ENCODE assay signal across 31 cellular contexts in genomic region chr20:53124803-53125202, GRCh38.
"Had no signal": no experiment of that assay in that cellular context is flagged by ENCODE, and none has a peak within 500 bp of the region (broad histone marks: within the 10 kb centered on the region; RNA-seq: fewer than 3 reads in every experiment).

No MANE protein-coding gene starts in this region.

- H3K9ac ChIP-seq: neural progenitor cell, parathyroid adenoma had no signal

- H3K79me2 ChIP-seq: parathyroid adenoma had no signal

- H3K27me3 Mint-ChIP-seq: activated naive CD8-positive, alpha-beta T cell; stimulated activated memory B cell treated with anti-CD40 and anti-IgM and Interleukin-4, amounts not matched to agents 10 μg/mL and 1 μg/mL and 100 μg/mL, for 72 hours had no signal

- H3K27ac ChIP-seq: body of pancreas, esophagus muscularis mucosa, foreskin keratinocyte, lower lobe of right lung, neural progenitor cell, parathyroid adenoma, psoas muscle, sigmoid colon, thyroid gland, upper lobe of left lung had no signal

- H3K9me3 ChIP-seq: adrenal gland, body of pancreas, esophagus muscularis mucosa, heart left ventricle, lower lobe of right lung, psoas muscle, sigmoid colon, thyroid gland, upper lobe of left lung had no signal

- H3K27ac Mint-ChIP-seq: activated CD4-positive, alpha-beta T cell treated with anti-CD3 and anti-CD28 coated beads for 36 hours; activated naive CD8-positive, alpha-beta T cell; immature natural killer cell; natural killer cell; neural progenitor cell; stimulated activated memory B cell treated with anti-CD40 and anti-IgM and Interleukin-4, amounts not matched to agents 10 μg/mL and 1 μg/mL and 100 μg/mL, for 72 hours; stimulated activated naive CD8-positive, alpha-beta T cell treated with anti-CD3 and anti-CD28 coated beads, Interleukin-15, amount 100 ng/mL, for 72 hours had no signal

- H3K4me1 Mint-ChIP-seq: immature natural killer cell; natural killer cell; stimulated activated memory B cell treated with anti-CD40 and anti-IgM and Interleukin-4, amounts not matched to agents 10 μg/mL and 1 μg/mL and 100 μg/mL, for 72 hours; stimulated activated naive CD8-positive, alpha-beta T cell treated with anti-CD3 and anti-CD28 coated beads, Interleukin-15, amount 100 ng/mL, for 72 hours had no signal

- H3K9me3 Mint-ChIP-seq: natural killer cell; neural progenitor cell; stimulated activated memory B cell treated with anti-CD40 and anti-IgM and Interleukin-4, amounts not matched to agents 10 μg/mL and 1 μg/mL and 100 μg/mL, for 72 hours; stimulated activated naive CD8-positive, alpha-beta T cell treated with anti-CD3 and anti-CD28 coated beads, Interleukin-15, amount 100 ng/mL, for 72 hours had no signal

- H3K4me2 ChIP-seq: neural progenitor cell had no signal

- H3K4me1 ChIP-seq: adrenal gland, body of pancreas, esophagus muscularis mucosa, foreskin keratinocyte, lower lobe of right lung, parathyroid adenoma, psoas muscle, sigmoid colon, thyroid gland had no signal

- DNase-seq: activated CD4-positive, alpha-beta T cell treated with anti-CD3 and anti-CD28 coated beads for 36 hours; activated CD4-positive, CD25-positive, alpha-beta regulatory T cell; activated effector memory CD4-positive, alpha-beta T cell treated with Interleukin-2 at 50 U/mL for 16 hours; activated naive CD4-positive, alpha-beta T cell treated with Interleukin-2 at 50 U/mL for 16 hours; dermis blood vessel endothelial cell; effector CD4-positive, alpha-beta T cell; foreskin keratinocyte; hypothalamus; immature natural killer cell; kidney; lower lobe of right lung; mesendoderm; natural killer cell; occipital lobe; sigmoid colon; small intestine; stimulated activated CD4-positive, alpha-beta T cell treated with anti-CD3 and anti-CD28 coated beads, Interleukin-4, amount 100 ng/mL, for 4 hours; stimulated activated CD8-positive, alpha-beta memory T cell treated with anti-CD3 and anti-CD28 coated beads, Interleukin-4, amount 100 ng/mL, for 48 hours; stimulated activated naive CD8-positive, alpha-beta T cell treated with anti-CD3 and anti-CD28 coated beads, Interleukin-15, amount 100 ng/mL, for 72 hours; upper lobe of left lung had no signal

- FAIRE-seq: colon, kidney, small intestine had no signal

- H3K4me3 ChIP-seq: adrenal gland, body of pancreas, esophagus muscularis mucosa, heart left ventricle, lower lobe of right lung, neural progenitor cell, psoas muscle, sigmoid colon, thyroid gland, upper lobe of left lung had no signal

- H2AFZ ChIP-seq: parathyroid adenoma had no signal

- H3K4me3 Mint-ChIP-seq: activated CD4-positive, alpha-beta T cell treated with anti-CD3 and anti-CD28 coated beads for 36 hours; activated naive CD8-positive, alpha-beta T cell; immature natural killer cell; natural killer cell; neural progenitor cell; stimulated activated memory B cell treated with anti-CD40 and anti-IgM and Interleukin-4, amounts not matched to agents 10 μg/mL and 1 μg/mL and 100 μg/mL, for 72 hours; stimulated activated naive CD8-positive, alpha-beta T cell treated with anti-CD3 and anti-CD28 coated beads, Interleukin-15, amount 100 ng/mL, for 72 hours had no signal

- ATAC-seq: activated CD4-positive, alpha-beta T cell treated with anti-CD3 and anti-CD28 coated beads for 36 hours; foreskin keratinocyte; lower lobe of right lung; natural killer cell; stimulated activated memory B cell treated with anti-CD40 and anti-IgM and Interleukin-4, amounts not matched to agents 10 μg/mL and 1 μg/mL and 100 μg/mL, for 72 hours; stimulated activated naive CD8-positive, alpha-beta T cell treated with anti-CD3 and anti-CD28 coated beads, Interleukin-15, amount 100 ng/mL, for 72 hours had no signal

- H3K36me3 ChIP-seq: adrenal gland, esophagus muscularis mucosa, heart left ventricle, lower lobe of right lung, neural progenitor cell, sigmoid colon, thyroid gland, upper lobe of left lung had no signal

- H3K36me3 Mint-ChIP-seq: activated naive CD8-positive, alpha-beta T cell; immature natural killer cell; natural killer cell; neural progenitor cell; stimulated activated memory B cell treated with anti-CD40 and anti-IgM and Interleukin-4, amounts not matched to agents 10 μg/mL and 1 μg/mL and 100 μg/mL, for 72 hours had no signal

- H3K27me3 ChIP-seq: adrenal gland, body of pancreas, esophagus muscularis mucosa, foreskin keratinocyte, heart left ventricle, neural progenitor cell, sigmoid colon, thyroid gland, upper lobe of left lung had no signal
